1 cellular context compared by ENCODE assay signal in the genomic region with DNA sequence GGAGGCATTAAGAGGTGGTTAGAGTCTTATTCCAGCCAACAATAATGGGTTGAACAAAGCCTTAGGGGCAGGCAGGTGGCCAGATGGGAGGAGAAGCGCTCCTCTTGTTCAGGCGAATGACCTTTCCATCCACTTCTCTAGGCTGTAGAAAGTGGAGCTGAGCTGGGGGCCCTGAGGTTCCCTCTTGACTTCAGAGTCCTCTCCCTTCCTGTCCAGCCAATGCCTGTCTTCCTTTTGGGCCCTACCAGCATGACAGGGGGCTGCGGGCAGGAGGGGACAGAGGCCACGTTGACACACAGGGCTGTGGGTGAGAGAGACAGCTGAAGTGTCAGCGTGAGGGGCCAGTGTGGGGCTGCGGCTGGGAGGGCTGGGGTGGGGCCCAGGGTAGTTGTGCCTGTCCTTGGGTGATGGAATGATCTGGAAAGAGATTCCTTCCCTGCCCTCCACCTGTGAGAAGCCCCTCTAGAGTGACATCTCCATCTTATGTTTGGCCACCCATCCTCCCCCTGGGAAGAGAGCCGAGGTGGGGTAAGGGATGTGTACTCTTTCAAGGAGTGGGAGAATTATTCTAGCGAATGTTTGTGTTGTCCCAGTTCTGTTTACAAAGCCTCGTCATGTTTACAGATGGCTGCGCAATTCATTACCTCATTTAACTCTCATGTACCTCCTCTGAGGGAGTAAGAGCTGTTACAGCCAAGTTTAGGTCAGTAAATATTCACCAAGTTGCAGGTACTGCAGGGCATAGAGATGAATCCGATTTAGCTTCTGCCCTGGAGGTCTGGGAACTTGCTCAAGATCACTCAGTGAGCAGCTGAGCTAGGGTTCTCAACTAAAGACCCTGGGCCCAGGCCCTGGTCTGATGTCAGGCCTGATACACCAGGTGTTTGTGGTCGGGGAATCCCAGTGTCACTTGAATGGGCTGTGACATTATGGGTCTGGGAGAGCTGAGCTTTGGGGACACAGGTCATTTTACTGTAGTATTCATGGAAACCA.
TF ChIP-seq lines count a peak whose summit lies in the region.

No MANE protein-coding gene starts in this region.

TF ChIP-seq in IMR-90, 13 proteins besides CTCF, POLR2A, EP300 and RAD21 (continued from another document):
- TF ChIP-seq, protein P1, sequence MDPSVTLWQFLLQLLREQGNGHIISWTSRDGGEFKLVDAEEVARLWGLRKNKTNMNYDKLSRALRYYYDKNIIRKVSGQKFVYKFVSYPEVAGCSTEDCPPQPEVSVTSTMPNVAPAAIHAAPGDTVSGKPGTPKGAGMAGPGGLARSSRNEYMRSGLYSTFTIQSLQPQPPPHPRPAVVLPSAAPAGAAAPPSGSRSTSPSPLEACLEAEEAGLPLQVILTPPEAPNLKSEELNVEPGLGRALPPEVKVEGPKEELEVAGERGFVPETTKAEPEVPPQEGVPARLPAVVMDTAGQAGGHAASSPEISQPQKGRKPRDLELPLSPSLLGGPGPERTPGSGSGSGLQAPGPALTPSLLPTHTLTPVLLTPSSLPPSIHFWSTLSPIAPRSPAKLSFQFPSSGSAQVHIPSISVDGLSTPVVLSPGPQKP (IDR thresholded peaks at IDR 0.05; ENCODE audit: borderline replicate concordance, low read depth, low read length): no peak
- TF ChIP-seq FOS (IDR thresholded peaks at IDR 0.05; ENCODE audit: low read depth, low read length) (no peak), MAZ (IDR thresholded peaks at IDR 0.05; ENCODE audit: borderline replicate concordance, low read depth, low read length) (no peak), NFE2L2 (IDR thresholded peaks at IDR 0.05; ENCODE audit: low read depth, low read length) (no peak), CEBPB (IDR thresholded peaks at IDR 0.05; ENCODE audit: low read depth, low read length) (no peak), SMC3 (IDR thresholded peaks at IDR 0.05; ENCODE audit: low read depth, low read length) (no peak), RCOR1 (IDR thresholded peaks at IDR 0.05; ENCODE audit: insufficient replicate concordance, low read length) (no peak), RFX5 (IDR thresholded peaks at IDR 0.05; ENCODE audit: low read depth, low read length) (no peak), MXI1 (IDR thresholded peaks at IDR 0.05; ENCODE audit: borderline replicate concordance, low read depth, low read length) (no peak), BHLHE40 (IDR thresholded peaks at IDR 0.05; ENCODE audit: low read depth, low read length) (no peak)
- TF ChIP-seq, protein P2, sequence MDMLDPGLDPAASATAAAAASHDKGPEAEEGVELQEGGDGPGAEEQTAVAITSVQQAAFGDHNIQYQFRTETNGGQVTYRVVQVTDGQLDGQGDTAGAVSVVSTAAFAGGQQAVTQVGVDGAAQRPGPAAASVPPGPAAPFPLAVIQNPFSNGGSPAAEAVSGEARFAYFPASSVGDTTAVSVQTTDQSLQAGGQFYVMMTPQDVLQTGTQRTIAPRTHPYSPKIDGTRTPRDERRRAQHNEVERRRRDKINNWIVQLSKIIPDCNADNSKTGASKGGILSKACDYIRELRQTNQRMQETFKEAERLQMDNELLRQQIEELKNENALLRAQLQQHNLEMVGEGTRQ (IDR thresholded peaks at IDR 0.05; ENCODE audit: low read depth, low read length): no peak
